In the genomic region with DNA sequence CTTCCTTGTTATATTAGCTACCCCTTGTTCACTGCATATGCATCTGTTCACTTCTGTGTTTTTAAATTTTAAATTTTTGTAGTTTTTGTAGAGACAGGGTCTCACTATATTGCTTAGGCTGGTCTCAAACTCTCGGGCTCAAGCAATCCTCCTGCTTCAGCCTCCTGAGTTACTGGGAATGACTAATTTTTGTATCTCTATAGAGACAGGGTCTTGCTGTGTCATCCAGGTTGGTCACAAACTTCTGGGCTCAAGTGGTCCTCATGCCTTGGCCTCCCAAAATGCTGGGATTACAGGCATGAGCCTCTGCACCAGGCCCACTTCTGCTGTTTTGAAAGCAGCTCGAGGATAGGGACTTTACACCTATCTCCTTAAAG, we compare ENCODE assay signal across 10 cellular contexts.
DNase-seq lines count a peak whose midpoint lies in the region; ATAC-seq, FAIRE-seq and TF ChIP-seq lines count a peak whose summit lies in the region.
"Had no signal": no experiment of that assay in that cellular context is flagged by ENCODE, and none has a peak within 500 bp of the region (broad histone marks: within the 10 kb centered on the region; RNA-seq: fewer than 3 reads in every experiment).

No MANE protein-coding gene starts in this region.

- H3K36me3 ChIP-seq in MM.1S (replicated peaks; ENCODE audit: insufficient read depth, low read length): no peaks in the 10 kb centered on the region
- no peaks in the 10 kb centered on the region for H3K36me3 ChIP-seq in Caco-2 (ENCODE audit: control insufficient read depth, insufficient read depth, low read length)

- H3K4me3 ChIP-seq in MM.1S (ENCODE audit: low read length) (no peak overlapping the region), Caco-2 (ENCODE audit: low read depth, low read length) (no peak overlapping the region)

- peaks cover 47% of the 10 kb centered on the region for H3K4me1 Mint-ChIP-seq in activated T-cell treated with anti-CD3 and anti-CD28 coated beads, Interleukin-2, amount 50 U/mL, for 72 hours (ENCODE audit: low read depth)
- H3K4me1 Mint-ChIP-seq in stimulated activated naive CD8-positive, alpha-beta T cell treated with anti-CD3 and anti-CD28 coated beads, Interleukin-15, Interleukin-2, amounts not matched to agents 100 ng/mL and 50 ng/mL, for 24 hours (ENCODE audit: low read depth): peaks cover 60% of the 10 kb centered on the region
- H3K4me1 Mint-ChIP-seq in Caco-2 (ENCODE audit: low read depth, unreplicated experiment): peaks cover 18% of the 10 kb centered on the region

- CTCF ChIA-PET in Caco-2 (lab: Charles Lee): no interaction called here

- H3K79me2 ChIP-seq in MM.1S (ENCODE audit: low read length): no peaks in the 10 kb centered on the region

- ATAC-seq in activated T-cell treated with anti-CD3 and anti-CD28 coated beads, Interleukin-2, amount 50 U/mL, for 72 hours (replicated peaks in 1 of 2): peak; percentile 61 to 67
- peak; percentile 20 for ATAC-seq in HG02840 (IDR thresholded peaks at IDR 0.05; ENCODE audit: low FRiP score, unreplicated experiment)

- TF ChIP-seq POLR2A in GM12892 (IDR thresholded peaks at IDR 0.05; ENCODE audit: low read depth, low read length): no peak

- intact Hi-C loops in Caco-2 (cut with micrococcal nuclease; ENCODE audit: unreplicated experiment): loop anchor here (10.0 kb wide), 1 partner anchor 197 kb away; no protein-coding TSS in a partner anchor

- no peaks in the 10 kb centered on the region for H4K20me1 ChIP-seq in MM.1S (ENCODE audit: insufficient read depth, low read length)

- FAIRE-seq in GM12892 (lab: Jason Lieb, UNC): no peak

- no peak overlapping the region for H3K4me2 ChIP-seq in MM.1S (ENCODE audit: low read depth, low read length)

- H3K9me3 Mint-ChIP-seq in activated T-cell treated with anti-CD3 and anti-CD28 coated beads, Interleukin-2, amount 50 U/mL, for 72 hours: peaks cover 6 to 8% of the 10 kb centered on the region in 2 donors
- peaks cover 10% of the 10 kb centered on the region for H3K9me3 Mint-ChIP-seq in stimulated activated naive CD8-positive, alpha-beta T cell treated with anti-CD3 and anti-CD28 coated beads, Interleukin-15, Interleukin-2, amounts not matched to agents 100 ng/mL and 50 ng/mL, for 24 hours
- no peaks in the 10 kb centered on the region for H3K9me3 Mint-ChIP-seq in Caco-2 (ENCODE audit: unreplicated experiment)

- H3K27ac Mint-ChIP-seq in activated T-cell treated with anti-CD3 and anti-CD28 coated beads, Interleukin-2, amount 50 U/mL, for 72 hours: peak overlapping the region; percentile 38
- peak overlapping the region; percentile 88 for H3K27ac Mint-ChIP-seq in stimulated activated naive CD8-positive, alpha-beta T cell treated with anti-CD3 and anti-CD28 coated beads, Interleukin-15, Interleukin-2, amounts not matched to agents 100 ng/mL and 50 ng/mL, for 24 hours
- no peak overlapping the region for H3K27ac Mint-ChIP-seq in Caco-2 (ENCODE audit: unreplicated experiment)

- peaks cover 9% of the 10 kb centered on the region in 2 donors for H3K36me3 Mint-ChIP-seq in activated T-cell treated with anti-CD3 and anti-CD28 coated beads, Interleukin-2, amount 50 U/mL, for 72 hours (ENCODE audit: insufficient read depth in 2 of 2)
- peaks cover 8% of the 10 kb centered on the region for H3K36me3 Mint-ChIP-seq in stimulated activated naive CD8-positive, alpha-beta T cell treated with anti-CD3 and anti-CD28 coated beads, Interleukin-15, Interleukin-2, amounts not matched to agents 100 ng/mL and 50 ng/mL, for 24 hours (ENCODE audit: low read depth)
- H3K36me3 Mint-ChIP-seq in Caco-2 (ENCODE audit: insufficient read depth, unreplicated experiment): no peaks in the 10 kb centered on the region

- no peaks in the 10 kb centered on the region for H3K9me2 ChIP-seq in MM.1S (replicated peaks; ENCODE audit: insufficient read depth, low read length)

- H2AFZ ChIP-seq in MM.1S (ENCODE audit: low read length): peak overlapping the region; percentile 39

- H3K4me1 ChIP-seq in MM.1S (ENCODE audit: low read length): no peaks in the 10 kb centered on the region
- peaks cover 23% of the 10 kb centered on the region for H3K4me1 ChIP-seq in Caco-2

- H3K27me3 ChIP-seq in MM.1S (replicated peaks; ENCODE audit: insufficient read depth, low read length) (no peaks in the 10 kb centered on the region), Caco-2 (replicated peaks; ENCODE audit: control insufficient read depth, insufficient read depth, low read length) (no peaks in the 10 kb centered on the region)

- no peak overlapping the region for H3K27ac ChIP-seq in MM.1S (ENCODE audit: low read length)
- H3K27ac ChIP-seq: HL-60 had no signal

- H3K4me3 Mint-ChIP-seq in activated T-cell treated with anti-CD3 and anti-CD28 coated beads, Interleukin-2, amount 50 U/mL, for 72 hours: peak overlapping the region; percentile 60 to 72
- peak overlapping the region; percentile 73 for H3K4me3 Mint-ChIP-seq in stimulated activated naive CD8-positive, alpha-beta T cell treated with anti-CD3 and anti-CD28 coated beads, Interleukin-15, Interleukin-2, amounts not matched to agents 100 ng/mL and 50 ng/mL, for 24 hours
- H3K4me3 Mint-ChIP-seq in Caco-2 (ENCODE audit: unreplicated experiment): no peak overlapping the region

- BruUV-seq in Caco-2 (replicated peaks; lab: Mats Ljungman, UMichigan): no TSS peak

- H3K9me3 ChIP-seq in MM.1S (replicated peaks; ENCODE audit: insufficient read depth, low read length): no peaks in the 10 kb centered on the region
- no peaks in the 10 kb centered on the region for H3K9me3 ChIP-seq in Caco-2

- POLR2A ChIA-PET in Caco-2 (lab: Charles Lee): no interaction called here

- no peaks in the 10 kb centered on the region for H3K27me3 Mint-ChIP-seq in activated T-cell treated with anti-CD3 and anti-CD28 coated beads, Interleukin-2, amount 50 U/mL, for 72 hours (ENCODE audit: low read depth)
- no peaks in the 10 kb centered on the region for H3K27me3 Mint-ChIP-seq in stimulated activated naive CD8-positive, alpha-beta T cell treated with anti-CD3 and anti-CD28 coated beads, Interleukin-15, Interleukin-2, amounts not matched to agents 100 ng/mL and 50 ng/mL, for 24 hours
- no peaks in the 10 kb centered on the region for H3K27me3 Mint-ChIP-seq in Caco-2 (ENCODE audit: insufficient read depth, unreplicated experiment)

- H3K9ac ChIP-seq in MM.1S (ENCODE audit: low read length): no peak overlapping the region

- no peak for TF ChIP-seq CTCF in MM.1S (IDR thresholded peaks at IDR 0.05; ENCODE audit: low read length)
- TF ChIP-seq CTCF in Caco-2 (IDR thresholded peaks at IDR 0.05; ENCODE audit: insufficient read depth in 1 of 2, low read depth in 1 of 2, low read length in 1 of 2, severe bottlenecking in 1 of 2, unreplicated experiment in 1 of 2): no peak

- DNase-seq in activated T-cell treated with anti-CD3 and anti-CD28 coated beads, Interleukin-2, amount 50 U/mL, for 72 hours: no peak
- no peak for DNase-seq in activated T-cell treated with anti-CD3 and anti-CD28 coated beads, Interleukin-2, amount 50 U/mL, for 48 hours
- no peak for DNase-seq in MM.1S
- DNase-seq in GM12892 (ENCODE audit: insufficient read length): no peak
- no peak for DNase-seq in Caco-2
- no peak for DNase-seq in GOT3 (lab: John Stamatoyannopoulos, UW)
- DNase-seq: NCI-H1417 treated with DMSO at 0.1 percent for 48 hours had no signal

- H3F3A ChIP-seq in MM.1S (ENCODE audit: insufficient read depth, low read length): no peaks in the 10 kb centered on the region
